ENCODE assay signal across 18 cellular contexts in genomic region chr16:23711785-23712184, GRCh38. TPM values are rescaled to one million over a fixed set of nuclear protein-coding genes. Genes with fewer than 3 reads are reported as not detected.
DNase-seq lines count a peak whose midpoint lies in the region; ATAC-seq and TF ChIP-seq lines count a peak whose summit lies in the region.
"Had no signal": no experiment of that assay in that cellular context is flagged by ENCODE, and none has a peak within 500 bp of the region (broad histone marks: within the 10 kb centered on the region; RNA-seq: fewer than 3 reads in every experiment).

No MANE protein-coding gene starts in this region.

- H3K9me3 Mint-ChIP-seq in Calu3 (ENCODE audit: low read depth, unreplicated experiment) (no peaks in the 10 kb centered on the region), immature natural killer cell (peaks cover 0 to 14% (median 2%) of the 10 kb centered on the region in 6 donors)

- peaks cover 0 to 5% (median 0%) of the 10 kb centered on the region in 6 donors for H3K4me1 ChIP-seq in spleen

- H3K4me3 Mint-ChIP-seq in Calu3 (ENCODE audit: low read depth, unreplicated experiment) (peak overlapping the region; percentile 47), immature natural killer cell (no peak overlapping the region)

- no peak overlapping the region for H3K4me3 ChIP-seq in spleen

- TF ChIP-seq CTCF in Calu3 (IDR thresholded peaks at IDR 0.05; ENCODE audit: unreplicated experiment) = no peak
- TF ChIP-seq CTCF in spleen (IDR thresholded peaks at IDR 0.05 in 8 of 11, conservative IDR thresholded peaks at IDR 0.05 in 3 of 11) = no peak
- no peak for TF ChIP-seq CTCF in GM20000 (IDR thresholded peaks at IDR 0.05; ENCODE audit: extremely low read depth, missing control alignments)

- BruUV-seq in Calu3 (replicated peaks; lab: Mats Ljungman, UMichigan) = no TSS peak

- intact Hi-C loops in Calu3 (cut with micrococcal nuclease; ENCODE audit: unreplicated experiment) = no loop called here
- intact Hi-C loops in left colon (cut with DNase I, micrococcal nuclease) = no loop called here
- intact Hi-C loops in spleen (cut with DNase I; ENCODE audit: low total_unique reads) = no loop called here

- H3K27me3 Mint-ChIP-seq in Calu3 (ENCODE audit: unreplicated experiment) = peaks cover 3% of the 10 kb centered on the region
- peaks cover 7 to 18% (median 16%) of the 10 kb centered on the region in 3 donors for H3K27me3 Mint-ChIP-seq in immature natural killer cell (ENCODE audit: low read depth in 3 of 3)

- H3K27ac Mint-ChIP-seq in Calu3 (ENCODE audit: unreplicated experiment) (peak overlapping the region; percentile 16), immature natural killer cell (no peak overlapping the region)
- H3K27ac Mint-ChIP-seq: CD14-positive monocyte had no signal

- CTCF ChIA-PET in Calu3 (lab: Charles Lee) = interaction anchor here (1.2 to 1.8 kb wide), 2 partner anchors 16 to 32 kb away, joined by 3 to 6 read pairs; no protein-coding TSS in a partner anchor

- H3K4me1 Mint-ChIP-seq in Calu3 (ENCODE audit: low read depth, unreplicated experiment) (peaks cover 11% of the 10 kb centered on the region), immature natural killer cell (no peaks in the 10 kb centered on the region)

- peaks cover 0 to 69% (median 22%) of the 10 kb centered on the region in 7 donors for H3K27me3 ChIP-seq in spleen (replicated peaks in 1 of 7)

- no peaks in the 10 kb centered on the region for H3K36me3 ChIP-seq in spleen

- peaks cover 0 to 22% (median 17%) of the 10 kb centered on the region in 8 donors for H3K9me3 ChIP-seq in spleen

- ATAC-seq in left colon (peak; percentile 85), HG02642 (IDR thresholded peaks at IDR 0.05; ENCODE audit: poor library complexity, unreplicated experiment) (no peak)
- ATAC-seq: HCT116, SK-N-SH treated with all-trans-retinoic acid at 6 μM for 48 hours had no signal

- H3K27ac ChIP-seq in spleen = no peak overlapping the region

- H3K36me3 Mint-ChIP-seq in Calu3 (ENCODE audit: insufficient read depth, unreplicated experiment) = peaks cover 5% of the 10 kb centered on the region
- peaks cover 0 to 4% (median 0%) of the 10 kb centered on the region in 3 donors for H3K36me3 Mint-ChIP-seq in immature natural killer cell
- H3K36me3 Mint-ChIP-seq: CD14-positive monocyte had no signal

- DNase-seq in Calu3 (peak; percentile 62), NCI-H69 (lab: John Stamatoyannopoulos, UW) (peak; percentile 29), left colon (peak; percentile 75 to 82), spleen (peak; percentile 40), GM20000 (ENCODE audit: low spot score) (no peak), immature natural killer cell (no peak)
- DNase-seq: AML-193, DMS53, KBM-7, NCI-H1436, NCI-H2081, SHP77 treated with DMSO at 0.1 percent for 48 hours had no signal

- 70 to 87% (median 75%) methylated on average over 4 of the region's 4 CpGs for WGBS in spleen, 5 donors

- no peak for TF ChIP-seq POLR2A in spleen (IDR thresholded peaks at IDR 0.05)

RNA-seq across cellular contexts. Expression of gene ERN2, which starts 1.2 kb away (rescaled TPM):
- total RNA-seq in Calu3 (2022) (3.2 and 9.3 TPM in 2 replicates), left colon (100 to 1,000 TPM; 140 to 199 TPM), spleen (not detected)
- polyA plus RNA-seq in spleen (under 1 TPM in 1 of 3 donors, not detected in 2; 0.05 TPM), immature natural killer cell (not detected)
- total RNA-seq: NCI-H460, RPMI7951 had no signal
- polyA plus RNA-seq: CD14-positive monocyte had no signal

RNA-seq across cellular contexts. Expression of gene PLK1, which starts 33.1 kb away (rescaled TPM):
- total RNA-seq in Calu3 (2022) (122 and 136 TPM in 2 replicates), left colon (10 to 100 TPM in 1 of 2 donors, 1 to 10 TPM in 1; 6.6 to 15.6 TPM), spleen (10 to 100 TPM in 3 of 7 donors, 1 to 10 TPM in 4; 4.8 to 19.4 (median 8.4) TPM)
- polyA plus RNA-seq in spleen (1 to 10 TPM; 2.0 to 6.9 (median 6.4) TPM), immature natural killer cell (1 to 10 TPM in 1 of 3 donors, under 1 TPM in 1, not detected in 1; 0.57 to 1.2 TPM)
- polyA plus RNA-seq: CD14-positive monocyte had no signal

RNA-seq across cellular contexts. Expression of gene CHP2, which starts 43.0 kb away (rescaled TPM):
- total RNA-seq in Calu3 (2022) = not detected in 2 replicates
- 100 to 1,000 TPM; 171 to 227 TPM for total RNA-seq in left colon
- not detected for total RNA-seq in spleen
- polyA plus RNA-seq in spleen = under 1 TPM in 1 of 3 donors, not detected in 2; 0.06 TPM
- polyA plus RNA-seq in immature natural killer cell = not detected
- total RNA-seq: NCI-H460, RPMI7951 had no signal
- polyA plus RNA-seq: CD14-positive monocyte had no signal

Comparison
In these comparisons a context has a peak if more than half of its experiments do, and no peak if none do; other contexts are left out.
1. DNase-seq: peak in Calu3 (single experiment), NCI-H69 (single experiment), left colon (2 of 2) and spleen (single experiment); none in GM20000 (single experiment) and immature natural killer cell (0 of 3).
2. RNA of gene ERN2, which starts 1.2 kb away (total RNA-seq): 140 to 199 TPM in left colon; 3.2 to 9.3 TPM in Calu3 and not detected in spleen; every median in the first group is over 10 times any median in the second.
3. RNA of gene CHP2, which starts 43.0 kb away (total RNA-seq): 171 to 227 TPM in left colon; not detected in Calu3 and not detected in spleen; every median in the first group is over 100 times any median in the second.